In the genomic region with DNA sequence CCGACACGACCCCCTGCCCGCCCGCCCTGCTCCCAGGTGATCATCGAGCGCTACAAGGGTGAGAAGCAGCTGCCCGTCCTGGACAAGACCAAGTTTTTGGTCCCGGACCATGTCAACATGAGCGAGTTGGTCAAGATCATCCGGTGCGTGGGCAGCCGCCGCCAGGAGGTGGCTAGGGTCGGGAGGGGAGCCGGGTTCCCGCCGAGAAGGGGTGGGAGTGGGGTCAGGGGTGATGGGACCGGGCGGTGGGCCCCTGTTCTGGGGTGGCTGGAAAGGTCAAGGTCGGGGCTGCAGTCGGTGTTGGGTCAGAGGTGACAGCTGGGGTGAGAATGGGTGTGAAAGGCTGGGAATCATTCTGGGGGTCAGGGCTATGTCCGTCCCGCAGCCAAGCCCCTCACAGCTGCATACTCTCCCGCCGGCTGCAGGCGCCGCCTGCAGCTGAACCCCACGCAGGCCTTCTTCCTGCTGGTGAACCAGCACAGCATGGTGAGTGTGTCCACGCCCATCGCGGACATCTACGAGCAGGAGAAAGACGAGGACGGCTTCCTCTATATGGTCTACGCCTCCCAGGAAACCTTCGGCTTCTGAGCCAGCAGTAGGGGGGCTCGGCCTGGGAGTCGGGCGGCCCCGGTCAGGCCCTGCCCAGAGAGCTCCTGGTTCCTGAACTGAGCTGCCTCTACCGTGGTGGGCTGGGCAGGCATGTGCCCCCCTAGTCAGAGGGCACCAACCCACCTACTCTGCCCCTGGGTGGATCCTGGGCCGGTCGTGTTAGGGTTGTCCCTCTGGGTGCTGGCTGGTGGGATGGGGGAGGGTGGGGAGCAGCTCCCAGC, we compare ENCODE assay signal across 8 cellular contexts. TPM values are rescaled to one million over a fixed set of nuclear protein-coding genes. Genes with fewer than 3 reads are reported as not detected.
DNase-seq lines count a peak whose midpoint lies in the region; ATAC-seq, FAIRE-seq and TF ChIP-seq lines count a peak whose summit lies in the region.

No MANE protein-coding gene starts in this region.

- no peak for ATAC-seq in activated CD4-positive, alpha-beta T cell treated with anti-CD3 and anti-CD28 coated beads for 36 hours
- peak; percentile 10 for ATAC-seq in HepG2
- ATAC-seq in foreskin keratinocyte: no peak

- no peak for DNase-seq in activated CD4-positive, alpha-beta T cell treated with anti-CD3 and anti-CD28 coated beads for 36 hours
- DNase-seq in activated CD4-positive, alpha-beta T cell treated with anti-CD3 and anti-CD28 coated beads, Interleukin-2, amount 50 U/mL, for 1 hour: no peak
- DNase-seq in cardiac fibroblast (ENCODE audit: low read depth in 2 of 2) (peak in 1 of 2 donors; percentile 30), HepG2 (ENCODE audit: low spot score) (no peak), substantia nigra (lab: John Stamatoyannopoulos, UW) (peak in 22 of 49 donors; percentile 8 to 53 (median 40)), COLO668 (lab: John Stamatoyannopoulos, UW; ENCODE audit: unreplicated experiment) (no peak), GM10266 (ENCODE audit: extremely low spot score) (no peak), foreskin keratinocyte (no peak)

- no peaks in the 10 kb centered on the region for H3K9me3 Mint-ChIP-seq in activated CD4-positive, alpha-beta T cell treated with anti-CD3 and anti-CD28 coated beads for 36 hours (ENCODE audit: low read depth)

- H3K9me3 ChIP-seq in HepG2 (ENCODE audit: low read length): no peaks in the 10 kb centered on the region

- no peak overlapping the region for H3K4me2 ChIP-seq in HepG2 (ENCODE audit: low read depth, low read length)

- H3K79me2 ChIP-seq in HepG2 (ENCODE audit: insufficient read depth, low read length): no peaks in the 10 kb centered on the region

- H3K36me3 Mint-ChIP-seq in activated CD4-positive, alpha-beta T cell treated with anti-CD3 and anti-CD28 coated beads for 36 hours (ENCODE audit: low read depth): peaks cover 3% of the 10 kb centered on the region

- 95% methylated on average over 42 of the region's 43 CpGs for WGBS in HepG2 (ENCODE audit: low lambda C conversion rate)

- peak overlapping the region; percentile 43 for H3K4me3 Mint-ChIP-seq in activated CD4-positive, alpha-beta T cell treated with anti-CD3 and anti-CD28 coated beads for 36 hours

- H3K27ac ChIP-seq in HepG2 (ENCODE audit: extremely low read length, insufficient read depth, low read length) (no peak overlapping the region), substantia nigra (ENCODE audit: low read depth, low read length, poor library complexity, severe bottlenecking) (peak overlapping the region; percentile 89), foreskin keratinocyte (no peak overlapping the region)

- H3K36me3 ChIP-seq in HepG2 (replicated peaks in 1 of 2; ENCODE audit: control insufficient read depth in 1 of 2, insufficient read depth in 2 of 2, low read length in 2 of 2): peaks cover 15 to 21% of the 10 kb centered on the region in 2 experiments; a peak in 4 of 5 replicates

- H3K4me3 ChIP-seq in cardiac fibroblast (replicated peaks in 1 of 2; ENCODE audit: low read depth in 2 of 2, low read length in 2 of 2): peak overlapping the region; percentile 68 to 71
- no peak overlapping the region for H3K4me3 ChIP-seq in HepG2 (replicated peaks in 1 of 3; ENCODE audit: insufficient read depth in 1 of 3, low read depth in 2 of 3, low read length in 3 of 3)

- H2AFZ ChIP-seq in HepG2 (ENCODE audit: low read length): no peak overlapping the region

- FAIRE-seq in HepG2 (lab: Jason Lieb, UNC): no peak

- in situ Hi-C loops in HepG2 (cut with HindIII; ENCODE audit: extremely low pct_ligation_motif_present, low pct_unique_long_range_greater_than_20kb): no loop called here

- CTCF ChIA-PET in activated CD4-positive, alpha-beta T cell treated with anti-CD3 and anti-CD28 coated beads for 36 hours (lab: Charles Lee): interaction anchor here (2.7 kb wide), 1 partner anchor 247 kb away, joined by 14 read pairs; no protein-coding TSS in a partner anchor
- CTCF ChIA-PET in HepG2 (lab: Yijun Ruan, JAX; ENCODE audit: low intra/inter-chr PET ratio, low total read pairs): no interaction called here

- H3K27ac Mint-ChIP-seq in activated CD4-positive, alpha-beta T cell treated with anti-CD3 and anti-CD28 coated beads for 36 hours: peak overlapping the region; percentile 75

- TF ChIP-seq CTCF in cardiac fibroblast (IDR thresholded peaks at IDR 0.05; ENCODE audit: low read depth, low read length) (peak; percentile 4), HepG2 (CRISPR knock-in tag; IDR thresholded peaks at IDR 0.05) (no peak), GM10266 (IDR thresholded peaks at IDR 0.05; ENCODE audit: control insufficient read depth, insufficient read depth, low read depth, missing control alignments) (no peak), foreskin keratinocyte (conservative IDR thresholded peaks at IDR 0.05) (no peak)

- TF ChIP-seq EP300 in HepG2 (IDR thresholded peaks at IDR 0.05; ENCODE audit: low read depth in 2 of 2, low read length in 2 of 2) (no peak), HepG2 (CRISPR knock-in tag; IDR thresholded peaks at IDR 0.05; ENCODE audit: borderline replicate concordance) (no peak)

- no peaks in the 10 kb centered on the region for H4K20me1 ChIP-seq in HepG2 (ENCODE audit: insufficient read depth, low read length)

- H3K4me1 ChIP-seq in HepG2 (ENCODE audit: insufficient read depth, low read length): no peaks in the 10 kb centered on the region
- H3K4me1 ChIP-seq in foreskin keratinocyte: no peaks in the 10 kb centered on the region

- no peaks in the 10 kb centered on the region for H3K27me3 ChIP-seq in HepG2 (ENCODE audit: control insufficient read depth in 1 of 2, insufficient read depth in 2 of 2, low read length in 2 of 2)
- H3K27me3 ChIP-seq in foreskin keratinocyte: no peaks in the 10 kb centered on the region

- no peaks in the 10 kb centered on the region for H3K27me3 Mint-ChIP-seq in activated CD4-positive, alpha-beta T cell treated with anti-CD3 and anti-CD28 coated beads for 36 hours

- intact Hi-C loops in activated CD4-positive, alpha-beta T cell treated with anti-CD3 and anti-CD28 coated beads for 36 hours (cut with DNase I, micrococcal nuclease): loop anchor here (2.0 kb wide), 2 partner anchors 21 to 145 kb away; a partner anchor contains a TSS
- intact Hi-C loops in HepG2 (cut with micrococcal nuclease; ENCODE audit: unreplicated experiment): no loop called here

- POLR2A ChIA-PET in activated CD4-positive, alpha-beta T cell treated with anti-CD3 and anti-CD28 coated beads for 36 hours (lab: Charles Lee): interaction anchor here (1.6 kb wide), 1 partner anchor 15 kb away, joined by 4 read pairs; no protein-coding TSS in a partner anchor
- POLR2A ChIA-PET in HepG2 (lab: Yijun Ruan, JAX): no interaction called here

- TF ChIP-seq POLR2A in HepG2 (IDR thresholded peaks at IDR 0.05; ENCODE audit: insufficient read depth in 1 of 2, low read depth in 2 of 2, low read length in 2 of 2): no peak

- no peak overlapping the region for H3K9ac ChIP-seq in HepG2 (ENCODE audit: insufficient read depth, low read depth, low read length)

- no TSS peak for BruUV-seq in HepG2 (replicated peaks; lab: Mats Ljungman, UMichigan)

- peaks cover 14% of the 10 kb centered on the region for H3K4me1 Mint-ChIP-seq in activated CD4-positive, alpha-beta T cell treated with anti-CD3 and anti-CD28 coated beads for 36 hours

- no peak for TF ChIP-seq RAD21 in HepG2 (CRISPR knock-in tag; IDR thresholded peaks at IDR 0.05)

RNA-seq across cellular contexts. Expression of a gene that starts 1.0 kb away (rescaled TPM):
- 1 to 10 TPM; 2.5 to 2.7 TPM for total RNA-seq in activated CD4-positive, alpha-beta T cell treated with anti-CD3 and anti-CD28 coated beads for 36 hours
- total RNA-seq in HepG2 (2016; rRNA removed; fragmentation: Illumina TruSeq; extraction: Trizol) (not detected in 2 replicates), foreskin keratinocyte (3.9 and 4.9 TPM in 2 replicates)
- total RNA-seq in HepG2 (2016; cell fraction: cytosol; rRNA removed; fragmentation: Illumina TruSeq; extraction: Trizol; ENCODE audit: low read depth): not detected in 2 replicates
- total RNA-seq in HepG2 (2016; cell fraction: insoluble cytoplasmic fraction; rRNA removed; fragmentation: Illumina TruSeq; extraction: Trizol): not detected in 2 replicates
- total RNA-seq in HepG2 (2016; cell fraction: membrane; rRNA removed; fragmentation: Illumina TruSeq; extraction: Trizol): not detected in 2 replicates
- not detected in 2 replicates for total RNA-seq in HepG2 (2016; cell fraction: nucleus; rRNA removed; fragmentation: Illumina TruSeq; extraction: Trizol)
- polyA plus RNA-seq in HepG2 (2011; rRNA removed) (not detected in 2 replicates), foreskin keratinocyte (4.8 and 6.2 TPM in 2 replicates)
- not detected in 2 replicates for polyA plus RNA-seq in HepG2 (2011; cell fraction: cytosol; rRNA removed)
- 0.17 TPM in 1 of 2 replicates, not detected in the other for polyA plus RNA-seq in HepG2 (2011; cell fraction: nucleus; rRNA removed)
- polyA plus RNA-seq in HepG2 (2012): not detected in 2 replicates
- polyA plus RNA-seq in HepG2 (2016; cell fraction: cytosol; fragmentation: Illumina TruSeq; extraction: Trizol; ENCODE audit: low read depth): not detected in 2 replicates
- not detected in 2 replicates for polyA plus RNA-seq in HepG2 (2016; cell fraction: insoluble cytoplasmic fraction; fragmentation: Illumina TruSeq; extraction: Trizol; ENCODE audit: low read depth)
- not detected in 2 replicates for polyA plus RNA-seq in HepG2 (2016; cell fraction: membrane; fragmentation: Illumina TruSeq; extraction: Trizol; ENCODE audit: low read depth)
- not detected in 2 replicates for polyA plus RNA-seq in HepG2 (2016; cell fraction: nucleus; fragmentation: Illumina TruSeq; extraction: Trizol; ENCODE audit: insufficient read depth, low read depth)
- polyA minus RNA-seq in HepG2 (2011; rRNA and poly(A)+ RNA removed; ENCODE audit: low replicate concordance): not detected in 2 replicates
- not detected in 2 replicates for polyA minus RNA-seq in HepG2 (2011; cell fraction: cytosol; rRNA and poly(A)+ RNA removed)
- not detected in 2 replicates for polyA minus RNA-seq in HepG2 (2011; cell fraction: nucleus; rRNA and poly(A)+ RNA removed)

RNA-seq across cellular contexts. Expression of a gene that starts 43.3 kb away (rescaled TPM):
- total RNA-seq in activated CD4-positive, alpha-beta T cell treated with anti-CD3 and anti-CD28 coated beads for 36 hours: 100 to 1,000 TPM in 1 of 2 experiments, 10 to 100 TPM in 1; 83.5 to 122 TPM
- 140 and 151 TPM in 2 replicates for total RNA-seq in HepG2 (2016; rRNA removed; fragmentation: Illumina TruSeq; extraction: Trizol)
- total RNA-seq in HepG2 (2016; cell fraction: cytosol; rRNA removed; fragmentation: Illumina TruSeq; extraction: Trizol; ENCODE audit: low read depth): 70.8 and 95.6 TPM in 2 replicates
- 132 and 137 TPM in 2 replicates for total RNA-seq in HepG2 (2016; cell fraction: insoluble cytoplasmic fraction; rRNA removed; fragmentation: Illumina TruSeq; extraction: Trizol)
- total RNA-seq in HepG2 (2016; cell fraction: membrane; rRNA removed; fragmentation: Illumina TruSeq; extraction: Trizol): 86.4 and 104 TPM in 2 replicates
- 52.8 and 64.0 TPM in 2 replicates for total RNA-seq in HepG2 (2016; cell fraction: nucleus; rRNA removed; fragmentation: Illumina TruSeq; extraction: Trizol)
- 244 and 285 TPM in 2 replicates for polyA plus RNA-seq in HepG2 (2011; rRNA removed)
- 208 and 234 TPM in 2 replicates for polyA plus RNA-seq in HepG2 (2011; cell fraction: cytosol; rRNA removed)
- polyA plus RNA-seq in HepG2 (2011; cell fraction: nucleus; rRNA removed): 71.4 and 86.5 TPM in 2 replicates
- 331 and 366 TPM in 2 replicates for polyA plus RNA-seq in HepG2 (2012)
- polyA plus RNA-seq in HepG2 (2016; cell fraction: cytosol; fragmentation: Illumina TruSeq; extraction: Trizol; ENCODE audit: low read depth): 170 and 195 TPM in 2 replicates
- polyA plus RNA-seq in HepG2 (2016; cell fraction: insoluble cytoplasmic fraction; fragmentation: Illumina TruSeq; extraction: Trizol; ENCODE audit: low read depth): 370 and 446 TPM in 2 replicates
- 217 and 229 TPM in 2 replicates for polyA plus RNA-seq in HepG2 (2016; cell fraction: membrane; fragmentation: Illumina TruSeq; extraction: Trizol; ENCODE audit: low read depth)
- 196 and 204 TPM in 2 replicates for polyA plus RNA-seq in HepG2 (2016; cell fraction: nucleus; fragmentation: Illumina TruSeq; extraction: Trizol; ENCODE audit: insufficient read depth, low read depth)
- 201 and 224 TPM in 2 replicates for polyA minus RNA-seq in HepG2 (2011; rRNA and poly(A)+ RNA removed; ENCODE audit: low replicate concordance)
- polyA minus RNA-seq in HepG2 (2011; cell fraction: cytosol; rRNA and poly(A)+ RNA removed): 65.3 and 87.8 TPM in 2 replicates
- polyA minus RNA-seq in HepG2 (2011; cell fraction: nucleus; rRNA and poly(A)+ RNA removed): 48.7 and 54.5 TPM in 2 replicates
- total RNA-seq in foreskin keratinocyte: 180 and 188 TPM in 2 replicates
- 297 and 306 TPM in 2 replicates for polyA plus RNA-seq in foreskin keratinocyte

Comparison
In these comparisons a context has a peak if more than half of its experiments do, and no peak if none do; other contexts are left out.
1. H3K4me3 ChIP-seq: peak in cardiac fibroblast (2 of 2); none in HepG2 (0 of 3).